ENCODE assay signal across 1 cellular context in the genomic region with DNA sequence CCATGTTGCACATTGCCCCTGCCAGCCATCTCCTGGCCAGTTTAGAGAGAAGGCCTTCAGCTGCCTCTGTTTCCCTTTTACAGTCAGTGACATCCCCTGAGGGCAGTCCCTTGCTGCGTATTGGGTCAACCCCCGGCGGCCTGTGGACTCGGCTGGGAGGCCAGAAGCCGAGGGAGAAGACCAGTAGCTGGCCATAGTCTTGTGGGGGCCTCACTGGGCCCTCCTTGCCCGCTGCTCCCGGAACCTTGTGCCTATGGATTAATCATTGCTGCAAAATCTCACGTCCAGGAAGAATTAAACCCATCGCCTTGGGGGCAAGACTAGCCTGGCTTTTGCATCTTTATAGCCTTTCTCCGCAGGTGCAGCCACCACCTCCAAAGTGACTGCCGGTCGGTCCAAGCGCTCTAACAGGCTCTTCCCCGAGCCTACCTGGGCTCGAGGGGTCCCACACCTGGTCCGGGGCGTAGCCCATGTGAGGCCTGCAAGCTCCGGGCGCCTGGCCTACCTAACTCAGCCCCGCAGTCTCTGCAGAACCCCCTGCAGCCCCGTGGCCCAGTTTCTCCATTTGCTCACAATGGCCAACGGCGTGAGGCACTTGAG.
TF ChIP-seq lines count a peak whose summit lies in the region.

No MANE protein-coding gene starts in this region.

TF ChIP-seq in WTC11, 78 proteins besides CTCF, POLR2A, EP300 and RAD21 (continued from another document):
- TF ChIP-seq, protein P1, sequence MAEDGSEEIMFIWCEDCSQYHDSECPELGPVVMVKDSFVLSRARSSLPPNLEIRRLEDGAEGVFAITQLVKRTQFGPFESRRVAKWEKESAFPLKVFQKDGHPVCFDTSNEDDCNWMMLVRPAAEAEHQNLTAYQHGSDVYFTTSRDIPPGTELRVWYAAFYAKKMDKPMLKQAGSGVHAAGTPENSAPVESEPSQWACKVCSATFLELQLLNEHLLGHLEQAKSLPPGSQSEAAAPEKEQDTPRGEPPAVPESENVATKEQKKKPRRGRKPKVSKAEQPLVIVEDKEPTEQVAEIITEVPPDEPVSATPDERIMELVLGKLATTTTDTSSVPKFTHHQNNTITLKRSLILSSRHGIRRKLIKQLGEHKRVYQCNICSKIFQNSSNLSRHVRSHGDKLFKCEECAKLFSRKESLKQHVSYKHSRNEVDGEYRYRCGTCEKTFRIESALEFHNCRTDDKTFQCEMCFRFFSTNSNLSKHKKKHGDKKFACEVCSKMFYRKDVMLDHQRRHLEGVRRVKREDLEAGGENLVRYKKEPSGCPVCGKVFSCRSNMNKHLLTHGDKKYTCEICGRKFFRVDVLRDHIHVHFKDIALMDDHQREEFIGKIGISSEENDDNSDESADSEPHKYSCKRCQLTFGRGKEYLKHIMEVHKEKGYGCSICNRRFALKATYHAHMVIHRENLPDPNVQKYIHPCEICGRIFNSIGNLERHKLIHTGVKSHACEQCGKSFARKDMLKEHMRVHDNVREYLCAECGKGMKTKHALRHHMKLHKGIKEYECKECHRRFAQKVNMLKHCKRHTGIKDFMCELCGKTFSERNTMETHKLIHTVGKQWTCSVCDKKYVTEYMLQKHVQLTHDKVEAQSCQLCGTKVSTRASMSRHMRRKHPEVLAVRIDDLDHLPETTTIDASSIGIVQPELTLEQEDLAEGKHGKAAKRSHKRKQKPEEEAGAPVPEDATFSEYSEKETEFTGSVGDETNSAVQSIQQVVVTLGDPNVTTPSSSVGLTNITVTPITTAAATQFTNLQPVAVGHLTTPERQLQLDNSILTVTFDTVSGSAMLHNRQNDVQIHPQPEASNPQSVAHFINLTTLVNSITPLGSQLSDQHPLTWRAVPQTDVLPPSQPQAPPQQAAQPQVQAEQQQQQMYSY (CRISPR knock-in tag; IDR thresholded peaks at IDR 0.05) = no peak
- TF ChIP-seq PRRX2 (CRISPR knock-in tag; IDR thresholded peaks at IDR 0.05) (0 out of 2 replicates have a peak, but pooled peaks have one; percentile 23), ZBTB21 (CRISPR knock-in tag; IDR thresholded peaks at IDR 0.05; ENCODE audit: borderline replicate concordance) (no peak), ZNF263 (CRISPR knock-in tag; IDR thresholded peaks at IDR 0.05; ENCODE audit: low read depth) (0 out of 2 replicates have a peak, but pooled peaks have one; percentile 20), KAT7 (CRISPR knock-in tag; IDR thresholded peaks at IDR 0.05; ENCODE audit: borderline replicate concordance) (no peak), IRF2 (CRISPR knock-in tag; IDR thresholded peaks at IDR 0.05; ENCODE audit: borderline replicate concordance, low read depth) (peak; percentile 71; the same call in 1 of the 2 replicates), ZNF232 (CRISPR knock-in tag; IDR thresholded peaks at IDR 0.05) (no peak), MYBL2 (CRISPR knock-in tag; IDR thresholded peaks at IDR 0.05) (no peak), RORB (CRISPR knock-in tag; IDR thresholded peaks at IDR 0.05) (no peak), SMAD3 (CRISPR knock-in tag; IDR thresholded peaks at IDR 0.05; ENCODE audit: borderline replicate concordance) (no peak), ZNF416 (CRISPR knock-in tag; IDR thresholded peaks at IDR 0.05) (0 out of 2 replicates have a peak, but pooled peaks have one; percentile 21), CBFB (CRISPR knock-in tag; IDR thresholded peaks at IDR 0.05; ENCODE audit: low read depth) (no peak)
- TF ChIP-seq, protein P2, sequence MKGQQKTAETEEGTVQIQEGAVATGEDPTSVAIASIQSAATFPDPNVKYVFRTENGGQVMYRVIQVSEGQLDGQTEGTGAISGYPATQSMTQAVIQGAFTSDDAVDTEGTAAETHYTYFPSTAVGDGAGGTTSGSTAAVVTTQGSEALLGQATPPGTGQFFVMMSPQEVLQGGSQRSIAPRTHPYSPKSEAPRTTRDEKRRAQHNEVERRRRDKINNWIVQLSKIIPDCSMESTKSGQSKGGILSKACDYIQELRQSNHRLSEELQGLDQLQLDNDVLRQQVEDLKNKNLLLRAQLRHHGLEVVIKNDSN (CRISPR knock-in tag; IDR thresholded peaks at IDR 0.05) = no peak
- TF ChIP-seq, protein P3, sequence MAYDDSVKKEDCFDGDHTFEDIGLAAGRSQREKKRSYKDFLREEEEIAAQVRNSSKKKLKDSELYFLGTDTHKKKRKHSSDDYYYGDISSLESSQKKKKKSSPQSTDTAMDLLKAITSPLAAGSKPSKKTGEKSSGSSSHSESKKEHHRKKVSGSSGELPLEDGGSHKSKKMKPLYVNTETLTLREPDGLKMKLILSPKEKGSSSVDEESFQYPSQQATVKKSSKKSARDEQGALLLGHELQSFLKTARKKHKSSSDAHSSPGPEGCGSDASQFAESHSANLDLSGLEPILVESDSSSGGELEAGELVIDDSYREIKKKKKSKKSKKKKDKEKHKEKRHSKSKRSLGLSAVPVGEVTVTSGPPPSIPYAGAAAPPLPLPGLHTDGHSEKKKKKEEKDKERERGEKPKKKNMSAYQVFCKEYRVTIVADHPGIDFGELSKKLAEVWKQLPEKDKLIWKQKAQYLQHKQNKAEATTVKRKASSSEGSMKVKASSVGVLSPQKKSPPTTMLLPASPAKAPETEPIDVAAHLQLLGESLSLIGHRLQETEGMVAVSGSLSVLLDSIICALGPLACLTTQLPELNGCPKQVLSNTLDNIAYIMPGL (CRISPR knock-in tag; IDR thresholded peaks at IDR 0.05) = 0 out of 2 replicates have a peak, but pooled peaks have one; percentile 25
- TF ChIP-seq, protein P4, sequence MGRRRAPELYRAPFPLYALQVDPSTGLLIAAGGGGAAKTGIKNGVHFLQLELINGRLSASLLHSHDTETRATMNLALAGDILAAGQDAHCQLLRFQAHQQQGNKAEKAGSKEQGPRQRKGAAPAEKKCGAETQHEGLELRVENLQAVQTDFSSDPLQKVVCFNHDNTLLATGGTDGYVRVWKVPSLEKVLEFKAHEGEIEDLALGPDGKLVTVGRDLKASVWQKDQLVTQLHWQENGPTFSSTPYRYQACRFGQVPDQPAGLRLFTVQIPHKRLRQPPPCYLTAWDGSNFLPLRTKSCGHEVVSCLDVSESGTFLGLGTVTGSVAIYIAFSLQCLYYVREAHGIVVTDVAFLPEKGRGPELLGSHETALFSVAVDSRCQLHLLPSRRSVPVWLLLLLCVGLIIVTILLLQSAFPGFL (CRISPR knock-in tag; IDR thresholded peaks at IDR 0.05; ENCODE audit: borderline replicate concordance) = no peak
- TF ChIP-seq, protein P5, sequence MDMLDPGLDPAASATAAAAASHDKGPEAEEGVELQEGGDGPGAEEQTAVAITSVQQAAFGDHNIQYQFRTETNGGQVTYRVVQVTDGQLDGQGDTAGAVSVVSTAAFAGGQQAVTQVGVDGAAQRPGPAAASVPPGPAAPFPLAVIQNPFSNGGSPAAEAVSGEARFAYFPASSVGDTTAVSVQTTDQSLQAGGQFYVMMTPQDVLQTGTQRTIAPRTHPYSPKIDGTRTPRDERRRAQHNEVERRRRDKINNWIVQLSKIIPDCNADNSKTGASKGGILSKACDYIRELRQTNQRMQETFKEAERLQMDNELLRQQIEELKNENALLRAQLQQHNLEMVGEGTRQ (CRISPR knock-in tag; IDR thresholded peaks at IDR 0.05) = no peak
- TF ChIP-seq, protein P6, sequence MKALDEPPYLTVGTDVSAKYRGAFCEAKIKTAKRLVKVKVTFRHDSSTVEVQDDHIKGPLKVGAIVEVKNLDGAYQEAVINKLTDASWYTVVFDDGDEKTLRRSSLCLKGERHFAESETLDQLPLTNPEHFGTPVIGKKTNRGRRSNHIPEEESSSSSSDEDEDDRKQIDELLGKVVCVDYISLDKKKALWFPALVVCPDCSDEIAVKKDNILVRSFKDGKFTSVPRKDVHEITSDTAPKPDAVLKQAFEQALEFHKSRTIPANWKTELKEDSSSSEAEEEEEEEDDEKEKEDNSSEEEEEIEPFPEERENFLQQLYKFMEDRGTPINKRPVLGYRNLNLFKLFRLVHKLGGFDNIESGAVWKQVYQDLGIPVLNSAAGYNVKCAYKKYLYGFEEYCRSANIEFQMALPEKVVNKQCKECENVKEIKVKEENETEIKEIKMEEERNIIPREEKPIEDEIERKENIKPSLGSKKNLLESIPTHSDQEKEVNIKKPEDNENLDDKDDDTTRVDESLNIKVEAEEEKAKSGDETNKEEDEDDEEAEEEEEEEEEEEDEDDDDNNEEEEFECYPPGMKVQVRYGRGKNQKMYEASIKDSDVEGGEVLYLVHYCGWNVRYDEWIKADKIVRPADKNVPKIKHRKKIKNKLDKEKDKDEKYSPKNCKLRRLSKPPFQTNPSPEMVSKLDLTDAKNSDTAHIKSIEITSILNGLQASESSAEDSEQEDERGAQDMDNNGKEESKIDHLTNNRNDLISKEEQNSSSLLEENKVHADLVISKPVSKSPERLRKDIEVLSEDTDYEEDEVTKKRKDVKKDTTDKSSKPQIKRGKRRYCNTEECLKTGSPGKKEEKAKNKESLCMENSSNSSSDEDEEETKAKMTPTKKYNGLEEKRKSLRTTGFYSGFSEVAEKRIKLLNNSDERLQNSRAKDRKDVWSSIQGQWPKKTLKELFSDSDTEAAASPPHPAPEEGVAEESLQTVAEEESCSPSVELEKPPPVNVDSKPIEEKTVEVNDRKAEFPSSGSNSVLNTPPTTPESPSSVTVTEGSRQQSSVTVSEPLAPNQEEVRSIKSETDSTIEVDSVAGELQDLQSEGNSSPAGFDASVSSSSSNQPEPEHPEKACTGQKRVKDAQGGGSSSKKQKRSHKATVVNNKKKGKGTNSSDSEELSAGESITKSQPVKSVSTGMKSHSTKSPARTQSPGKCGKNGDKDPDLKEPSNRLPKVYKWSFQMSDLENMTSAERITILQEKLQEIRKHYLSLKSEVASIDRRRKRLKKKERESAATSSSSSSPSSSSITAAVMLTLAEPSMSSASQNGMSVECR (CRISPR knock-in tag; IDR thresholded peaks at IDR 0.05; ENCODE audit: borderline replicate concordance) = no peak
- TF ChIP-seq, protein P7, sequence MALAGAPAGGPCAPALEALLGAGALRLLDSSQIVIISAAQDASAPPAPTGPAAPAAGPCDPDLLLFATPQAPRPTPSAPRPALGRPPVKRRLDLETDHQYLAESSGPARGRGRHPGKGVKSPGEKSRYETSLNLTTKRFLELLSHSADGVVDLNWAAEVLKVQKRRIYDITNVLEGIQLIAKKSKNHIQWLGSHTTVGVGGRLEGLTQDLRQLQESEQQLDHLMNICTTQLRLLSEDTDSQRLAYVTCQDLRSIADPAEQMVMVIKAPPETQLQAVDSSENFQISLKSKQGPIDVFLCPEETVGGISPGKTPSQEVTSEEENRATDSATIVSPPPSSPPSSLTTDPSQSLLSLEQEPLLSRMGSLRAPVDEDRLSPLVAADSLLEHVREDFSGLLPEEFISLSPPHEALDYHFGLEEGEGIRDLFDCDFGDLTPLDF (CRISPR knock-in tag; IDR thresholded peaks at IDR 0.05) = no peak
- TF ChIP-seq, protein P8, sequence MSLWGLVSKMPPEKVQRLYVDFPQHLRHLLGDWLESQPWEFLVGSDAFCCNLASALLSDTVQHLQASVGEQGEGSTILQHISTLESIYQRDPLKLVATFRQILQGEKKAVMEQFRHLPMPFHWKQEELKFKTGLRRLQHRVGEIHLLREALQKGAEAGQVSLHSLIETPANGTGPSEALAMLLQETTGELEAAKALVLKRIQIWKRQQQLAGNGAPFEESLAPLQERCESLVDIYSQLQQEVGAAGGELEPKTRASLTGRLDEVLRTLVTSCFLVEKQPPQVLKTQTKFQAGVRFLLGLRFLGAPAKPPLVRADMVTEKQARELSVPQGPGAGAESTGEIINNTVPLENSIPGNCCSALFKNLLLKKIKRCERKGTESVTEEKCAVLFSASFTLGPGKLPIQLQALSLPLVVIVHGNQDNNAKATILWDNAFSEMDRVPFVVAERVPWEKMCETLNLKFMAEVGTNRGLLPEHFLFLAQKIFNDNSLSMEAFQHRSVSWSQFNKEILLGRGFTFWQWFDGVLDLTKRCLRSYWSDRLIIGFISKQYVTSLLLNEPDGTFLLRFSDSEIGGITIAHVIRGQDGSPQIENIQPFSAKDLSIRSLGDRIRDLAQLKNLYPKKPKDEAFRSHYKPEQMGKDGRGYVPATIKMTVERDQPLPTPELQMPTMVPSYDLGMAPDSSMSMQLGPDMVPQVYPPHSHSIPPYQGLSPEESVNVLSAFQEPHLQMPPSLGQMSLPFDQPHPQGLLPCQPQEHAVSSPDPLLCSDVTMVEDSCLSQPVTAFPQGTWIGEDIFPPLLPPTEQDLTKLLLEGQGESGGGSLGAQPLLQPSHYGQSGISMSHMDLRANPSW (CRISPR knock-in tag; conservative IDR thresholded peaks at IDR 0.05; ENCODE audit: low read depth) = no peak
